In genomic region chr21:32789709-32790108, GRCh38 we compare ENCODE assay signal across 27 cellular contexts.
"Had no signal": no experiment of that assay in that cellular context is flagged by ENCODE, and none has a peak within 500 bp of the region (broad histone marks: within the 10 kb centered on the region; RNA-seq: fewer than 3 reads in every experiment).

No MANE protein-coding gene starts in this region.

- H3K27ac Mint-ChIP-seq: stimulated activated effector memory CD8-positive, alpha-beta T cell treated with anti-CD3 and anti-CD28 coated beads, Interleukin-12 subunit alpha, Interleukin-12 subunit beta, amount 100 ng/mL, for 72 hours; stimulated activated memory B cell treated with anti-CD40 and anti-IgM and Interleukin-4, amounts not matched to agents 10 μg/mL and 1 μg/mL and 100 μg/mL, for 72 hours; stimulated activated naive B cell treated with anti-CD40 and anti-IgM and Interleukin-4, amounts not matched to agents 10 μg/mL and 1 μg/mL and 100 μg/mL, for 72 hours; stimulated activated naive CD8-positive, alpha-beta T cell treated with anti-CD3 and anti-CD28 coated beads, Interleukin-15, amount 100 ng/mL, for 72 hours; stimulated activated naive CD8-positive, alpha-beta T cell treated with anti-CD3 and anti-CD28 coated beads, Interleukin-15, Interleukin-2, amounts not matched to agents 100 ng/mL and 50 ng/mL, for 24 hours; type B pancreatic cell had no signal

- H3K9me3 ChIP-seq: stomach, suprapubic skin, testis, thoracic aorta, thyroid gland, tibial artery, tibial nerve, transverse colon, upper lobe of left lung, uterus, vagina had no signal

- H3K36me3 Mint-ChIP-seq: stimulated activated effector memory CD8-positive, alpha-beta T cell treated with anti-CD3 and anti-CD28 coated beads, Interleukin-12 subunit alpha, Interleukin-12 subunit beta, amount 100 ng/mL, for 72 hours; type B pancreatic cell had no signal

- ATAC-seq: stimulated activated effector memory CD8-positive, alpha-beta T cell treated with anti-CD3 and anti-CD28 coated beads, Interleukin-12 subunit alpha, Interleukin-12 subunit beta, amount 100 ng/mL, for 72 hours; stimulated activated memory B cell treated with anti-CD40 and anti-IgM and Interleukin-4, amounts not matched to agents 10 μg/mL and 1 μg/mL and 100 μg/mL, for 72 hours; stimulated activated naive B cell treated with anti-CD40 and anti-IgM and Interleukin-4, amounts not matched to agents 10 μg/mL and 1 μg/mL and 100 μg/mL, for 72 hours; stimulated activated naive CD8-positive, alpha-beta T cell treated with anti-CD3 and anti-CD28 coated beads, Interleukin-15, amount 100 ng/mL, for 72 hours; stimulated activated naive CD8-positive, alpha-beta T cell treated with anti-CD3 and anti-CD28 coated beads, Interleukin-15, Interleukin-2, amounts not matched to agents 100 U/mL and 50 U/mL, for 24 hours had no signal

- DNase-seq: stimulated activated CD4-positive, alpha-beta T cell treated with anti-CD3 and anti-CD28 coated beads, Interleukin-2, amount 100 ng/mL, for 48 hours; stimulated activated CD4-positive, alpha-beta T cell treated with anti-CD3 and anti-CD28 coated beads, Interleukin-4, amount 100 ng/mL, for 1 hour; stimulated activated CD4-positive, alpha-beta T cell treated with anti-CD3 and anti-CD28 coated beads, Interleukin-4, amount 100 ng/mL, for 24 hours; stimulated activated CD4-positive, alpha-beta T cell treated with anti-CD3 and anti-CD28 coated beads, Interleukin-4, amount 100 ng/mL, for 4 hours; stimulated activated CD8-positive, alpha-beta memory T cell treated with anti-CD3 and anti-CD28 coated beads, Interleukin-4, amount 100 ng/mL, for 48 hours; stimulated activated naive B cell treated with anti-CD40 and anti-IgM and Interleukin-4, amounts not matched to agents 10 μg/mL and 1 μg/mL and 100 μg/mL, for 72 hours; stimulated activated naive CD4-positive, alpha-beta T cell; stimulated activated naive CD4-positive, alpha-beta T cell treated with Interleukin-2 at 50 U/mL for 16 hours; stimulated activated naive CD8-positive, alpha-beta T cell treated with anti-CD3 and anti-CD28 coated beads, Interleukin-15, amount 100 ng/mL, for 72 hours; stimulated activated naive CD8-positive, alpha-beta T cell treated with anti-CD3 and anti-CD28 coated beads, Interleukin-15, Interleukin-2, amounts not matched to agents 100 U/mL and 50 U/mL, for 24 hours; stomach; substantia nigra; testis; thyroid gland; tibial artery; transverse colon; upper lobe of left lung; uterus had no signal

- H3K27me3 Mint-ChIP-seq: stimulated activated memory B cell treated with anti-CD40 and anti-IgM and Interleukin-4, amounts not matched to agents 10 μg/mL and 1 μg/mL and 100 μg/mL, for 72 hours; stimulated activated naive B cell treated with anti-CD40 and anti-IgM and Interleukin-4, amounts not matched to agents 10 μg/mL and 1 μg/mL and 100 μg/mL, for 72 hours; stimulated activated naive CD8-positive, alpha-beta T cell treated with anti-CD3 and anti-CD28 coated beads, Interleukin-15, amount 100 ng/mL, for 72 hours; stimulated activated naive CD8-positive, alpha-beta T cell treated with anti-CD3 and anti-CD28 coated beads, Interleukin-15, Interleukin-2, amounts not matched to agents 100 ng/mL and 50 ng/mL, for 24 hours; type B pancreatic cell had no signal

- H3K4me3 ChIP-seq: stomach, suprapubic skin, testis, thoracic aorta, thyroid gland, tibial artery, tibial nerve, transverse colon, upper lobe of left lung, uterus, vagina had no signal

- H3K4me1 Mint-ChIP-seq: stimulated activated effector memory CD8-positive, alpha-beta T cell treated with anti-CD3 and anti-CD28 coated beads, Interleukin-12 subunit alpha, Interleukin-12 subunit beta, amount 100 ng/mL, for 72 hours; stimulated activated memory B cell treated with anti-CD40 and anti-IgM and Interleukin-4, amounts not matched to agents 10 μg/mL and 1 μg/mL and 100 μg/mL, for 72 hours; stimulated activated naive B cell treated with anti-CD40 and anti-IgM and Interleukin-4, amounts not matched to agents 10 μg/mL and 1 μg/mL and 100 μg/mL, for 72 hours had no signal

- H3K4me1 ChIP-seq: stomach, suprapubic skin, testis, thyroid gland, tibial artery, upper lobe of left lung, uterus, vagina had no signal

- H3K36me3 ChIP-seq: stomach, suprapubic skin, thoracic aorta, thyroid gland, tibial artery, transverse colon, upper lobe of left lung, uterus, vagina had no signal

- H3K4me3 Mint-ChIP-seq: stimulated activated effector memory CD8-positive, alpha-beta T cell treated with anti-CD3 and anti-CD28 coated beads, Interleukin-12 subunit alpha, Interleukin-12 subunit beta, amount 100 ng/mL, for 72 hours; stimulated activated memory B cell treated with anti-CD40 and anti-IgM and Interleukin-4, amounts not matched to agents 10 μg/mL and 1 μg/mL and 100 μg/mL, for 72 hours; stimulated activated naive B cell treated with anti-CD40 and anti-IgM and Interleukin-4, amounts not matched to agents 10 μg/mL and 1 μg/mL and 100 μg/mL, for 72 hours; stimulated activated naive CD8-positive, alpha-beta T cell treated with anti-CD3 and anti-CD28 coated beads, Interleukin-15, amount 100 ng/mL, for 72 hours; stimulated activated naive CD8-positive, alpha-beta T cell treated with anti-CD3 and anti-CD28 coated beads, Interleukin-15, Interleukin-2, amounts not matched to agents 100 ng/mL and 50 ng/mL, for 24 hours; type B pancreatic cell had no signal

- FAIRE-seq: urothelium cell line had no signal

- H3K27ac ChIP-seq: stomach, suprapubic skin, testis, thoracic aorta, thyroid gland, tibial artery, tibial nerve, transverse colon, upper lobe of left lung, uterus, vagina had no signal

- H3K9me3 Mint-ChIP-seq: stimulated activated effector memory CD8-positive, alpha-beta T cell treated with anti-CD3 and anti-CD28 coated beads, Interleukin-12 subunit alpha, Interleukin-12 subunit beta, amount 100 ng/mL, for 72 hours; stimulated activated naive B cell treated with anti-CD40 and anti-IgM and Interleukin-4, amounts not matched to agents 10 μg/mL and 1 μg/mL and 100 μg/mL, for 72 hours; stimulated activated naive CD8-positive, alpha-beta T cell treated with anti-CD3 and anti-CD28 coated beads, Interleukin-15, amount 100 ng/mL, for 72 hours; stimulated activated naive CD8-positive, alpha-beta T cell treated with anti-CD3 and anti-CD28 coated beads, Interleukin-15, Interleukin-2, amounts not matched to agents 100 ng/mL and 50 ng/mL, for 24 hours; type B pancreatic cell had no signal

- H3K27me3 ChIP-seq: stomach, suprapubic skin, testis, thyroid gland, tibial artery, tibial nerve, transverse colon, upper lobe of left lung, uterus, vagina had no signal
